In the genomic region with DNA sequence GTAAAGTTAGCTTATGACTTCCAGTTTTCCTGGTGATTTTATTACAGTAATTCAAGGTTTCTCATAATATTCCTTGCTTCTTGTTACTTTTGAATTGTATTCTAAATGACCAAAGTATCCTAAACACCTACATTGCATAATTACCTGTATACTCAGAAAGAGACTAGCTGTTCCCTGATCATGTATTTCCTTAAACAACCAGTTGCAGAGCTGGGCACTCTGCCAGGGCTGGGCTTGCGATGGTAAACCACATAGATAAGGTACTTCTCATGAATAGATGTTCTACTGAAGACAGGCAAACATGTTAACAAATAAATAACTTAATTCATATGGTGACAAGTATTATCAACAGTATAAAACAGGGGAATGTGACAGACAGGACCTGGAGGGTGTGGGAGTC, we compare ENCODE assay signal across 17 cellular contexts.
DNase-seq lines count a peak whose midpoint lies in the region; ATAC-seq and TF ChIP-seq lines count a peak whose summit lies in the region.
"Had no signal": no experiment of that assay in that cellular context is flagged by ENCODE, and none has a peak within 500 bp of the region (broad histone marks: within the 10 kb centered on the region; RNA-seq: fewer than 3 reads in every experiment).

No MANE protein-coding gene starts in this region.

- ATAC-seq in aorta (ENCODE audit: low FRiP score): no peak
- ATAC-seq in GM23338: no peak
- ATAC-seq: stimulated activated effector memory CD8-positive, alpha-beta T cell treated with anti-CD3 and anti-CD28 coated beads, Interleukin-12 subunit alpha, Interleukin-12 subunit beta, amount 100 ng/mL, for 72 hours had no signal

- peak overlapping the region; percentile 27 for H3K27ac Mint-ChIP-seq in nephron progenitor cell
- no peak overlapping the region for H3K27ac Mint-ChIP-seq in GM23338
- H3K27ac Mint-ChIP-seq: activated T-helper 1 cell treated with anti-CD3 and anti-CD28 coated beads, Interleukin-12 subunit alpha, Interleukin-12 subunit beta, Interleukin-2, Interleukin-4 antibody, amounts not matched to agents 30 ng/mL and 10 ng/mL and 1 ng/mL, durations not matched to agents 14 hours and 24 hours and 36 hours; stimulated activated effector memory CD8-positive, alpha-beta T cell treated with anti-CD3 and anti-CD28 coated beads, Interleukin-12 subunit alpha, Interleukin-12 subunit beta, amount 100 ng/mL, for 72 hours had no signal

- TF ChIP-seq CTCF in mammary epithelial cell (conservative IDR thresholded peaks at IDR 0.05 in 1 of 2, IDR thresholded peaks at IDR 0.05 in 1 of 2; ENCODE audit: extremely low read depth in 1 of 2, insufficient read depth in 1 of 2, low read depth in 1 of 2, low read length in 2 of 2): no peak
- TF ChIP-seq CTCF in nephron progenitor cell (IDR thresholded peaks at IDR 0.05): no peak
- TF ChIP-seq CTCF in ascending aorta (IDR thresholded peaks at IDR 0.05): no peak
- TF ChIP-seq CTCF in GM23338 (conservative IDR thresholded peaks at IDR 0.05; ENCODE audit: low read depth in 2 of 2): no peak

- H3K9me3 Mint-ChIP-seq in nephron progenitor cell (no peaks in the 10 kb centered on the region), GM23338 (no peaks in the 10 kb centered on the region)
- H3K9me3 Mint-ChIP-seq: activated T-helper 1 cell treated with anti-CD3 and anti-CD28 coated beads, Interleukin-12 subunit alpha, Interleukin-12 subunit beta, Interleukin-2, Interleukin-4 antibody, amounts not matched to agents 30 ng/mL and 10 ng/mL and 1 ng/mL, durations not matched to agents 14 hours and 24 hours and 36 hours had no signal

- H3K79me2 ChIP-seq in mammary epithelial cell (ENCODE audit: insufficient read depth, low read length): no peaks in the 10 kb centered on the region
- no peaks in the 10 kb centered on the region for H3K79me2 ChIP-seq in GM23338 (replicated peaks; ENCODE audit: insufficient read depth)

- no peaks in the 10 kb centered on the region for H3K36me3 Mint-ChIP-seq in nephron progenitor cell (ENCODE audit: low read depth)
- H3K36me3 Mint-ChIP-seq in GM23338 (ENCODE audit: low read depth): peaks cover 2% of the 10 kb centered on the region; the same call in 1 of the 3 replicates
- H3K36me3 Mint-ChIP-seq: stimulated activated effector memory CD8-positive, alpha-beta T cell treated with anti-CD3 and anti-CD28 coated beads, Interleukin-12 subunit alpha, Interleukin-12 subunit beta, amount 100 ng/mL, for 72 hours had no signal

- in situ Hi-C loops in mammary epithelial cell (cut with MboI; ENCODE audit: low sequenced_read_pairs in 2 of 2): loop anchor here (10.0 kb wide), 1 partner anchor 95 kb away; no protein-coding TSS in a partner anchor

- H3K27ac ChIP-seq in mammary epithelial cell (ENCODE audit: insufficient read depth, low read depth, low read length) (no peak overlapping the region), ascending aorta (no peak overlapping the region), aorta (ENCODE audit: low read depth in 1 of 2, low read length in 2 of 2) (no peak overlapping the region), GM23338 (ENCODE audit: low read depth) (no peak overlapping the region)
- H3K27ac ChIP-seq: dorsolateral prefrontal cortex had no signal

- peaks cover 44% of the 10 kb centered on the region for H3K4me1 Mint-ChIP-seq in nephron progenitor cell
- peaks cover 9% of the 10 kb centered on the region for H3K4me1 Mint-ChIP-seq in GM23338
- H3K4me1 Mint-ChIP-seq: stimulated activated effector memory CD8-positive, alpha-beta T cell treated with anti-CD3 and anti-CD28 coated beads, Interleukin-12 subunit alpha, Interleukin-12 subunit beta, amount 100 ng/mL, for 72 hours had no signal

- H3K4me1 ChIP-seq in mammary epithelial cell (ENCODE audit: insufficient read depth, low read length) (peaks cover 8% of the 10 kb centered on the region), ascending aorta (no peaks in the 10 kb centered on the region), aorta (ENCODE audit: control insufficient read depth in 1 of 2, insufficient read depth in 2 of 2, low read length in 2 of 2) (no peaks in the 10 kb centered on the region), GM23338 (ENCODE audit: insufficient read depth) (no peaks in the 10 kb centered on the region)

- DNase-seq in DMS53 (lab: John Stamatoyannopoulos, UW) (peak; percentile 0), DMS53 treated with DMSO at 0.1 percent for 48 hours (lab: John Stamatoyannopoulos, UW; ENCODE audit: unreplicated experiment) (no peak), NCI-H226 (peak; percentile 76), mammary epithelial cell (peak; percentile 38), nephron progenitor cell (no peak), ascending aorta (ENCODE audit: low spot score in 2 of 2) (no peak), aorta (no peak), GM23338 (ENCODE audit: low spot score) (no peak)
- DNase-seq: activated CD4-positive, alpha-beta T cell treated with anti-CD3 and anti-CD28 coated beads, Interleukin-2, amount 50 U/mL, for 1 hour; amniotic stem cell; NCI-H446 treated with DMSO at 0.1 percent for 48 hours; SHP77 treated with DMSO at 0.1 percent for 48 hours had no signal

- H3K4me3 Mint-ChIP-seq in nephron progenitor cell: no peak overlapping the region
- no peak overlapping the region for H3K4me3 Mint-ChIP-seq in GM23338
- H3K4me3 Mint-ChIP-seq: activated T-helper 1 cell treated with anti-CD3 and anti-CD28 coated beads, Interleukin-12 subunit alpha, Interleukin-12 subunit beta, Interleukin-2, Interleukin-4 antibody, amounts not matched to agents 30 ng/mL and 10 ng/mL and 1 ng/mL, durations not matched to agents 14 hours and 24 hours and 36 hours; CD14-positive monocyte; stimulated activated effector memory CD8-positive, alpha-beta T cell treated with anti-CD3 and anti-CD28 coated beads, Interleukin-12 subunit alpha, Interleukin-12 subunit beta, amount 100 ng/mL, for 72 hours had no signal

- H3K4me3 ChIP-seq in mammary epithelial cell (replicated peaks in 1 of 3; ENCODE audit: insufficient read depth in 1 of 3, low read depth in 2 of 3, low read length in 3 of 3) (no peak overlapping the region), ascending aorta (no peak overlapping the region), aorta (ENCODE audit: low read length in 2 of 2) (no peak overlapping the region), GM23338 (no peak overlapping the region)
- H3K4me3 ChIP-seq: dorsolateral prefrontal cortex, lung had no signal

- no peak overlapping the region for H2AFZ ChIP-seq in mammary epithelial cell (ENCODE audit: low read depth, low read length)
- H2AFZ ChIP-seq in GM23338: no peak overlapping the region

- intact Hi-C loops in mammary epithelial cell (cut with micrococcal nuclease) (no loop called here), ascending aorta (cut with DNase I) (no loop called here), aorta (cut with DNase I) (no loop called here)

- no peaks in the 10 kb centered on the region for H3F3A ChIP-seq in GM23338 (replicated peaks; ENCODE audit: low read depth)

- H3K9ac ChIP-seq in mammary epithelial cell (ENCODE audit: insufficient read depth, low read length): no peak overlapping the region

- H3K27me3 ChIP-seq in mammary epithelial cell (ENCODE audit: insufficient read depth, low read length) (no peaks in the 10 kb centered on the region), ascending aorta (no peaks in the 10 kb centered on the region), aorta (ENCODE audit: control insufficient read depth in 1 of 2, insufficient read depth in 2 of 2, low read length in 1 of 2) (peaks cover 0 to 4% of the 10 kb centered on the region in 2 donors), GM23338 (ENCODE audit: insufficient read depth) (no peaks in the 10 kb centered on the region)
- H3K27me3 ChIP-seq: dorsolateral prefrontal cortex had no signal

- H3K36me3 ChIP-seq in mammary epithelial cell (ENCODE audit: insufficient read depth, low read length) (no peaks in the 10 kb centered on the region), ascending aorta (no peaks in the 10 kb centered on the region), aorta (ENCODE audit: control insufficient read depth in 1 of 2, insufficient read depth in 2 of 2, low read length in 1 of 2) (no peaks in the 10 kb centered on the region), GM23338 (ENCODE audit: insufficient read depth) (no peaks in the 10 kb centered on the region)

- H3K9me3 ChIP-seq in mammary epithelial cell (replicated peaks; ENCODE audit: insufficient read depth, low read length): no peaks in the 10 kb centered on the region
- no peaks in the 10 kb centered on the region for H3K9me3 ChIP-seq in ascending aorta
- H3K9me3 ChIP-seq in aorta (ENCODE audit: control insufficient read depth, low read length): no peaks in the 10 kb centered on the region

- peaks cover 14% of the 10 kb centered on the region for H3K9me2 ChIP-seq in GM23338 (ENCODE audit: insufficient read depth)

- CTCF ChIA-PET in mammary epithelial cell (lab: Charles Lee; ENCODE audit: low non-redundant PET): no interaction called here

- H3K4me2 ChIP-seq in mammary epithelial cell (ENCODE audit: insufficient read depth, low read depth, low read length): no peak overlapping the region
- no peak overlapping the region for H3K4me2 ChIP-seq in GM23338

- H3K27me3 Mint-ChIP-seq in nephron progenitor cell (ENCODE audit: low read depth, poor library complexity) (peaks cover 2% of the 10 kb centered on the region), GM23338 (ENCODE audit: insufficient read depth, low read depth, poor library complexity) (peaks cover 2% of the 10 kb centered on the region)

- dilution Hi-C loops in mammary epithelial cell (cut with HindIII; ENCODE audit: low sequenced_read_pairs): no loop called here

- no TSS peak for BruUV-seq in mammary epithelial cell (replicated peaks; lab: Mats Ljungman, UMichigan)

- H4K20me1 ChIP-seq in mammary epithelial cell (ENCODE audit: insufficient read depth, low read length) (no peaks in the 10 kb centered on the region), GM23338 (replicated peaks; ENCODE audit: insufficient read depth) (no peaks in the 10 kb centered on the region)

- WGBS in mammary epithelial cell (ENCODE audit: low coverage, missing lambda C conversion rate): 27% methylated on average over 1 of the region's 1 CpG
- 21 to 28% methylated on average over 1 of the region's 1 CpG for WGBS in aorta, 2 donors

TF ChIP-seq in GM23338, 12 proteins besides CTCF, POLR2A, EP300 and RAD21 (continues in another document):
- no peak for TF ChIP-seq POLR2AphosphoS5 (IDR thresholded peaks at IDR 0.05; ENCODE audit: low read depth)
- no peak for TF ChIP-seq CREB1 (CRISPR knock-in tag; IDR thresholded peaks at IDR 0.05; ENCODE audit: low read depth)
- TF ChIP-seq, protein P1, sequence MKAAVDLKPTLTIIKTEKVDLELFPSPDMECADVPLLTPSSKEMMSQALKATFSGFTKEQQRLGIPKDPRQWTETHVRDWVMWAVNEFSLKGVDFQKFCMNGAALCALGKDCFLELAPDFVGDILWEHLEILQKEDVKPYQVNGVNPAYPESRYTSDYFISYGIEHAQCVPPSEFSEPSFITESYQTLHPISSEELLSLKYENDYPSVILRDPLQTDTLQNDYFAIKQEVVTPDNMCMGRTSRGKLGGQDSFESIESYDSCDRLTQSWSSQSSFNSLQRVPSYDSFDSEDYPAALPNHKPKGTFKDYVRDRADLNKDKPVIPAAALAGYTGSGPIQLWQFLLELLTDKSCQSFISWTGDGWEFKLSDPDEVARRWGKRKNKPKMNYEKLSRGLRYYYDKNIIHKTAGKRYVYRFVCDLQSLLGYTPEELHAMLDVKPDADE (IDR thresholded peaks at IDR 0.05): no peak
- no peak for TF ChIP-seq EZH2 (IDR thresholded peaks at IDR 0.05; ENCODE audit: low read depth, unreplicated experiment)

Comparison
In these comparisons a context has a peak if more than half of its experiments do, and no peak if none do; other contexts are left out.
1. DNase-seq: peak in DMS53 (single experiment), NCI-H226 (single experiment) and mammary epithelial cell (single experiment); none in DMS53 treated with DMSO at 0.1 percent for 48 hours (single experiment), nephron progenitor cell (single experiment), ascending aorta (0 of 2), aorta (0 of 2) and GM23338 (single experiment).